ENCODE assay signal across 19 cellular contexts in genomic region chr5:3324421-3325101, GRCh38.
DNase-seq lines count a peak whose midpoint lies in the region; ATAC-seq, FAIRE-seq and TF ChIP-seq lines count a peak whose summit lies in the region.
"Had no signal": no experiment of that assay in that cellular context is flagged by ENCODE, and none has a peak within 500 bp of the region (broad histone marks: within the 10 kb centered on the region; RNA-seq: fewer than 3 reads in every experiment).

No MANE protein-coding gene starts in this region.

- no peak for TF ChIP-seq POLR2A in testis (IDR thresholded peaks at IDR 0.05)

- peaks cover 10% of the 10 kb centered on the region for H3K9me3 Mint-ChIP-seq in activated naive CD8-positive, alpha-beta T cell treated with anti-CD3 and anti-CD28 coated beads, Interleukin-2, amount 50 U/mL, for 24 hours
- peaks cover 2% of the 10 kb centered on the region for H3K9me3 Mint-ChIP-seq in activated naive CD8-positive, alpha-beta T cell treated with anti-CD3 and anti-CD28 coated beads for 36 hours
- H3K9me3 Mint-ChIP-seq: effector memory CD8-positive, alpha-beta T cell had no signal

- no peaks in the 10 kb centered on the region for H3K4me1 Mint-ChIP-seq in activated naive CD8-positive, alpha-beta T cell treated with anti-CD3 and anti-CD28 coated beads, Interleukin-2, amount 50 U/mL, for 24 hours
- H3K4me1 Mint-ChIP-seq in activated naive CD8-positive, alpha-beta T cell treated with anti-CD3 and anti-CD28 coated beads for 36 hours: no peaks in the 10 kb centered on the region
- H3K4me1 Mint-ChIP-seq: activated naive CD4-positive, alpha-beta T cell treated with anti-CD3 and anti-CD28 coated beads, Interleukin-2, amount 10 ng/mL, durations not matched to agents 7 days and 5 days had no signal

- H3K27ac ChIP-seq in keratinocyte (ENCODE audit: control insufficient read depth, insufficient read depth, low read length) (peak overlapping the region; percentile 18), testis (no peak overlapping the region)
- H3K27ac ChIP-seq: A549, C4-2B, HL-60 had no signal

- dilution Hi-C loops in keratinocyte (cut with MboI; ENCODE audit: extremely low pct_ligation_motif_present, low sequenced_read_pairs): no loop called here

- no peaks in the 10 kb centered on the region for H3K79me2 ChIP-seq in keratinocyte (ENCODE audit: control insufficient read depth, insufficient read depth, low read length)

- H3K27ac Mint-ChIP-seq in activated naive CD8-positive, alpha-beta T cell treated with anti-CD3 and anti-CD28 coated beads, Interleukin-2, amount 50 U/mL, for 24 hours: no peak overlapping the region
- no peak overlapping the region for H3K27ac Mint-ChIP-seq in activated naive CD8-positive, alpha-beta T cell treated with anti-CD3 and anti-CD28 coated beads for 36 hours
- H3K27ac Mint-ChIP-seq: activated naive CD4-positive, alpha-beta T cell treated with anti-CD3 and anti-CD28 coated beads, Interleukin-2, amount 10 ng/mL, durations not matched to agents 7 days and 5 days; effector memory CD8-positive, alpha-beta T cell had no signal

- TF ChIP-seq CTCF in keratinocyte (optimal IDR thresholded peaks at IDR 0.05 in 1 of 3, IDR thresholded peaks at IDR 0.05 in 1 of 3, conservative IDR thresholded peaks at IDR 0.05 in 1 of 3; ENCODE audit: extremely low read depth in 1 of 3, insufficient read depth in 2 of 3, low read length in 3 of 3) (no peak), testis (IDR thresholded peaks at IDR 0.05) (no peak)

- H3K9me1 ChIP-seq in keratinocyte (ENCODE audit: control insufficient read depth, extremely low read depth, insufficient read depth, low read length): no peaks in the 10 kb centered on the region

- peaks cover 14% of the 10 kb centered on the region for H3K4me1 ChIP-seq in keratinocyte (ENCODE audit: control insufficient read depth, extremely low read depth, insufficient read depth, low read length)
- H3K4me1 ChIP-seq in testis: no peaks in the 10 kb centered on the region
- H3K4me1 ChIP-seq: A549 had no signal

- peak overlapping the region; percentile 57 for H2AFZ ChIP-seq in keratinocyte (ENCODE audit: control insufficient read depth, low read length)

- H3K27me3 Mint-ChIP-seq in activated naive CD8-positive, alpha-beta T cell treated with anti-CD3 and anti-CD28 coated beads, Interleukin-2, amount 50 U/mL, for 24 hours: no peaks in the 10 kb centered on the region
- H3K27me3 Mint-ChIP-seq in activated naive CD8-positive, alpha-beta T cell treated with anti-CD3 and anti-CD28 coated beads for 36 hours: no peaks in the 10 kb centered on the region
- H3K27me3 Mint-ChIP-seq: activated naive CD4-positive, alpha-beta T cell treated with anti-CD3 and anti-CD28 coated beads, Interleukin-2, amount 10 ng/mL, durations not matched to agents 7 days and 5 days; effector memory CD8-positive, alpha-beta T cell had no signal

- DNase-seq in activated naive CD8-positive, alpha-beta T cell treated with anti-CD3 and anti-CD28 coated beads, Interleukin-2, amount 50 U/mL, for 24 hours: no peak
- DNase-seq in activated naive CD8-positive, alpha-beta T cell treated with anti-CD3 and anti-CD28 coated beads for 36 hours: no peak
- DNase-seq in SK-N-DZ (ENCODE audit: low spot score) (peak; percentile 27), keratinocyte (ENCODE audit: low read depth, low spot score) (no peak), testis (peak; percentile 19), NCI-H2196 (lab: John Stamatoyannopoulos, UW; ENCODE audit: unreplicated experiment) (no peak), AML-193 (lab: John Stamatoyannopoulos, UW) (no peak)
- DNase-seq: activated naive CD4-positive, alpha-beta T cell treated with anti-CD3 and anti-CD28 coated beads, Interleukin-2, amount 10 ng/mL, durations not matched to agents 7 days and 5 days; effector memory CD8-positive, alpha-beta T cell; EL; Karpas-422; left colon; NCI-H226; small intestine had no signal

- no peak overlapping the region for H3K4me2 ChIP-seq in keratinocyte (ENCODE audit: control insufficient read depth, extremely low read depth, insufficient read depth, low read depth, low read length)
- H3K4me2 ChIP-seq: A549 had no signal

- no peaks in the 10 kb centered on the region for H3K36me3 Mint-ChIP-seq in activated naive CD8-positive, alpha-beta T cell treated with anti-CD3 and anti-CD28 coated beads, Interleukin-2, amount 50 U/mL, for 24 hours (ENCODE audit: low read depth)
- H3K36me3 Mint-ChIP-seq in activated naive CD8-positive, alpha-beta T cell treated with anti-CD3 and anti-CD28 coated beads for 36 hours: no peaks in the 10 kb centered on the region
- H3K36me3 Mint-ChIP-seq: activated naive CD4-positive, alpha-beta T cell treated with anti-CD3 and anti-CD28 coated beads, Interleukin-2, amount 10 ng/mL, durations not matched to agents 7 days and 5 days had no signal

- 67 to 75% methylated on average over 5 to 35 of the region's 36 CpGs for WGBS in testis, 2 donors

- H3K36me3 ChIP-seq in keratinocyte (ENCODE audit: control insufficient read depth in 2 of 2, extremely low read depth in 1 of 2, insufficient read depth in 2 of 2, low read length in 2 of 2) (no peaks in the 10 kb centered on the region), testis (ENCODE audit: low read depth, missing control alignments) (no peaks in the 10 kb centered on the region)

- no peaks in the 10 kb centered on the region for H4K20me1 ChIP-seq in keratinocyte (ENCODE audit: control insufficient read depth, extremely low read depth, insufficient read depth, low read length)

- H3K4me3 ChIP-seq in keratinocyte (ENCODE audit: control insufficient read depth in 2 of 3, extremely low read depth in 1 of 3, insufficient read depth in 2 of 3, low read depth in 1 of 3, low read length in 3 of 3): no peak overlapping the region
- no peak overlapping the region for H3K4me3 ChIP-seq in testis
- H3K4me3 ChIP-seq: A549 had no signal

- no peak for FAIRE-seq in keratinocyte (lab: Jason Lieb, UNC)

- H3K9me3 ChIP-seq in keratinocyte (ENCODE audit: control insufficient read depth, low read depth, low read length) (no peaks in the 10 kb centered on the region), testis (no peaks in the 10 kb centered on the region)

- no peaks in the 10 kb centered on the region for H3K27me3 ChIP-seq in keratinocyte (ENCODE audit: control insufficient read depth, extremely low read depth, insufficient read depth, low read length)
- H3K27me3 ChIP-seq in testis: no peaks in the 10 kb centered on the region

- peak; percentile 24 for ATAC-seq in activated naive CD8-positive, alpha-beta T cell treated with anti-CD3 and anti-CD28 coated beads, Interleukin-2, amount 50 U/mL, for 24 hours
- no peak for ATAC-seq in HG03520 (IDR thresholded peaks at IDR 0.05; ENCODE audit: unreplicated experiment)
- ATAC-seq: activated CD4-positive, CD25-positive, alpha-beta regulatory T cell treated with anti-CD3 and anti-CD28 coated beads, Interleukin-2, amount 50 U/mL, for 24 hours; effector memory CD8-positive, alpha-beta T cell; left colon had no signal

- intact Hi-C loops in testis (cut with DNase I; ENCODE audit: low total_unique reads): no loop called here

- H3K4me3 Mint-ChIP-seq in activated naive CD8-positive, alpha-beta T cell treated with anti-CD3 and anti-CD28 coated beads, Interleukin-2, amount 50 U/mL, for 24 hours: no peak overlapping the region
- H3K4me3 Mint-ChIP-seq in activated naive CD8-positive, alpha-beta T cell treated with anti-CD3 and anti-CD28 coated beads for 36 hours: no peak overlapping the region
- H3K4me3 Mint-ChIP-seq: activated naive CD4-positive, alpha-beta T cell treated with anti-CD3 and anti-CD28 coated beads, Interleukin-2, amount 10 ng/mL, durations not matched to agents 7 days and 5 days; effector memory CD8-positive, alpha-beta T cell had no signal

- peak overlapping the region; percentile 28 for H3K9ac ChIP-seq in keratinocyte (ENCODE audit: control insufficient read depth, extremely low read depth, insufficient read depth, low read length)

Comparison
In these comparisons a context has a peak if more than half of its experiments do, and no peak if none do; other contexts are left out.
1. DNase-seq: peak in SK-N-DZ (single experiment) and testis (single experiment); none in activated naive CD8-positive, alpha-beta T cell treated with anti-CD3 and anti-CD28 coated beads, Interleukin-2, amount 50 U/mL, for 24 hours (single experiment), activated naive CD8-positive, alpha-beta T cell treated with anti-CD3 and anti-CD28 coated beads for 36 hours (single experiment), keratinocyte (single experiment), NCI-H2196 (single experiment) and AML-193 (0 of 2).